In genomic region chr11:2303627-2304155, GRCh38 we compare ENCODE assay signal across 10 cellular contexts. TPM values are rescaled to one million over a fixed set of nuclear protein-coding genes. Genes with fewer than 3 reads are reported as not detected.
DNase-seq lines count a peak whose midpoint lies in the region; ATAC-seq and TF ChIP-seq lines count a peak whose summit lies in the region.
"Had no signal": no experiment of that assay in that cellular context is flagged by ENCODE, and none has a peak within 500 bp of the region (broad histone marks: within the 10 kb centered on the region; RNA-seq: fewer than 3 reads in every experiment).

No MANE protein-coding gene starts in this region.

- no peak for TF ChIP-seq EP300 in upper lobe of left lung (IDR thresholded peaks at IDR 0.05)

- H3K9me3 Mint-ChIP-seq in activated naive CD4-positive, alpha-beta T cell treated with anti-CD3 and anti-CD28 coated beads for 36 hours = no peaks in the 10 kb centered on the region
- H3K9me3 Mint-ChIP-seq in mesothelial cell of epicardium (no peaks in the 10 kb centered on the region), chondrocyte (ENCODE audit: low read depth) (no peaks in the 10 kb centered on the region)

- H3K9me3 ChIP-seq in upper lobe of left lung = no peaks in the 10 kb centered on the region

- TF ChIP-seq POLR2A in upper lobe of left lung (IDR thresholded peaks at IDR 0.05) = no peak

- intact Hi-C loops in activated naive CD4-positive, alpha-beta T cell treated with anti-CD3 and anti-CD28 coated beads for 36 hours (cut with micrococcal nuclease) = loop anchor here (2.0 to 5.0 kb wide), 5 partner anchors 35 to 599 kb away; partner anchors contain the start of gene CDKN1C

- peak overlapping the region; percentile 92 for H3K4me3 Mint-ChIP-seq in activated naive CD4-positive, alpha-beta T cell treated with anti-CD3 and anti-CD28 coated beads for 36 hours
- no peak overlapping the region for H3K4me3 Mint-ChIP-seq in mesothelial cell of epicardium
- no peak overlapping the region for H3K4me3 Mint-ChIP-seq in chondrocyte (ENCODE audit: unreplicated experiment)

- H3K4me3 ChIP-seq in coronary artery = no peak overlapping the region
- no peak overlapping the region for H3K4me3 ChIP-seq in upper lobe of left lung

- WGBS in upper lobe of left lung, 2 donors = 43 to 46% methylated on average over 7 to 9 of the region's 9 CpGs

- DNase-seq in activated naive CD4-positive, alpha-beta T cell treated with anti-CD3 and anti-CD28 coated beads for 36 hours = no peak
- DNase-seq in activated naive CD4-positive, alpha-beta T cell (lab: John Stamatoyannopoulos, UW) = no peak
- DNase-seq in coronary artery (ENCODE audit: low spot score) (peak; percentile 70), mesothelial cell of epicardium (ENCODE audit: low spot score in 2 of 2, unreplicated experiment in 2 of 2) (no peak), upper lobe of left lung (no peak), chondrocyte (ENCODE audit: low spot score) (no peak), cerebellum (ENCODE audit: low spot score) (no peak)
- DNase-seq: NCI-H2171 treated with DMSO at 0.1 percent for 48 hours, SHP77 had no signal

- no peaks in the 10 kb centered on the region for H3K27me3 ChIP-seq in upper lobe of left lung

- CTCF ChIA-PET in activated naive CD4-positive, alpha-beta T cell treated with anti-CD3 and anti-CD28 coated beads for 36 hours (lab: Charles Lee) = interaction anchor here (1.5 to 8.0 kb wide), 9 partner anchors 10 to 587 kb away, joined by 5 to 197 read pairs (median 8); partner anchors contain the start of gene TSSC4

- H3K27ac ChIP-seq in coronary artery = peak overlapping the region; percentile 54 to 60
- H3K27ac ChIP-seq in upper lobe of left lung = peak overlapping the region; percentile 19 to 93 (median 85)

- TF ChIP-seq CTCF in coronary artery (IDR thresholded peaks at IDR 0.05) (no peak), mesothelial cell of epicardium (IDR thresholded peaks at IDR 0.05; ENCODE audit: unreplicated experiment) (no peak), upper lobe of left lung (IDR thresholded peaks at IDR 0.05) (no peak), chondrocyte (IDR thresholded peaks at IDR 0.05) (no peak)

- H3K27me3 Mint-ChIP-seq in activated naive CD4-positive, alpha-beta T cell treated with anti-CD3 and anti-CD28 coated beads for 36 hours (ENCODE audit: low read depth) = no peaks in the 10 kb centered on the region
- H3K27me3 Mint-ChIP-seq in mesothelial cell of epicardium (ENCODE audit: low read depth) = no peaks in the 10 kb centered on the region
- H3K27me3 Mint-ChIP-seq in chondrocyte (ENCODE audit: low read depth) = peaks cover 3% of the 10 kb centered on the region

- no peaks in the 10 kb centered on the region for H3K36me3 Mint-ChIP-seq in activated naive CD4-positive, alpha-beta T cell treated with anti-CD3 and anti-CD28 coated beads for 36 hours (ENCODE audit: low read depth)
- H3K36me3 Mint-ChIP-seq in mesothelial cell of epicardium (no peaks in the 10 kb centered on the region), chondrocyte (ENCODE audit: low read depth) (no peaks in the 10 kb centered on the region)

- H3K27ac Mint-ChIP-seq in activated naive CD4-positive, alpha-beta T cell treated with anti-CD3 and anti-CD28 coated beads for 36 hours = peak overlapping the region; percentile 36
- H3K27ac Mint-ChIP-seq in mesothelial cell of epicardium (peak overlapping the region; percentile 21), chondrocyte (ENCODE audit: unreplicated experiment) (no peak overlapping the region)

- peaks cover 51% of the 10 kb centered on the region for H3K4me1 Mint-ChIP-seq in activated naive CD4-positive, alpha-beta T cell treated with anti-CD3 and anti-CD28 coated beads for 36 hours (ENCODE audit: low read depth)
- H3K4me1 Mint-ChIP-seq in mesothelial cell of epicardium (peaks cover 37% of the 10 kb centered on the region), chondrocyte (ENCODE audit: low read depth) (peaks cover 13% of the 10 kb centered on the region)

- H3K4me1 ChIP-seq in upper lobe of left lung = peaks cover 47 to 77% (median 55%) of the 10 kb centered on the region in 4 donors

- no peaks in the 10 kb centered on the region for H3K36me3 ChIP-seq in upper lobe of left lung

- ATAC-seq in upper lobe of left lung (ENCODE audit: low FRiP score in 2 of 2) (no peak), GM21381 (IDR thresholded peaks at IDR 0.05; ENCODE audit: unreplicated experiment) (no peak)

RNA-seq across cellular contexts. Expression of gene TSPAN32, which starts 1.9 kb away (rescaled TPM):
- total RNA-seq in activated naive CD4-positive, alpha-beta T cell treated with anti-CD3 and anti-CD28 coated beads for 36 hours = 1 to 10 TPM; 5.0 to 5.3 TPM
- total RNA-seq in mesothelial cell of epicardium (0.94 to 1.8 TPM (median 1.2 TPM) in 3 replicates), upper lobe of left lung (10 to 100 TPM in 2 of 6 donors, 1 to 10 TPM in 4; 3.1 to 16.4 (median 6.8) TPM), chondrocyte (not detected in 3 replicates), cerebellum (0.27 TPM)

RNA-seq across cellular contexts. Expression of gene C11orf21, which starts 2.0 kb away (rescaled TPM):
- 1 to 10 TPM; 6.1 to 6.6 TPM for total RNA-seq in activated naive CD4-positive, alpha-beta T cell treated with anti-CD3 and anti-CD28 coated beads for 36 hours
- total RNA-seq in mesothelial cell of epicardium (0.25 to 0.29 TPM (median 0.27 TPM) in 3 replicates), upper lobe of left lung (10 to 100 TPM in 2 of 6 donors, 1 to 10 TPM in 4; 2.3 to 20.3 (median 9.5) TPM), chondrocyte (not detected in 3 replicates), cerebellum (0.27 TPM)

RNA-seq across cellular contexts. Expression of gene ASCL2, which starts 33.3 kb away (rescaled TPM):
- total RNA-seq in activated naive CD4-positive, alpha-beta T cell treated with anti-CD3 and anti-CD28 coated beads for 36 hours = not detected
- total RNA-seq in mesothelial cell of epicardium (0.36 to 0.58 TPM (median 0.49 TPM) in 3 replicates), upper lobe of left lung (1 to 10 TPM in 4 of 6 donors, not detected in 2; 1.4 to 3.4 (median 1.9) TPM), chondrocyte (not detected in 3 replicates), cerebellum (1.7 TPM)
